ENCODE assay signal across 1 cellular context in the genomic region with DNA sequence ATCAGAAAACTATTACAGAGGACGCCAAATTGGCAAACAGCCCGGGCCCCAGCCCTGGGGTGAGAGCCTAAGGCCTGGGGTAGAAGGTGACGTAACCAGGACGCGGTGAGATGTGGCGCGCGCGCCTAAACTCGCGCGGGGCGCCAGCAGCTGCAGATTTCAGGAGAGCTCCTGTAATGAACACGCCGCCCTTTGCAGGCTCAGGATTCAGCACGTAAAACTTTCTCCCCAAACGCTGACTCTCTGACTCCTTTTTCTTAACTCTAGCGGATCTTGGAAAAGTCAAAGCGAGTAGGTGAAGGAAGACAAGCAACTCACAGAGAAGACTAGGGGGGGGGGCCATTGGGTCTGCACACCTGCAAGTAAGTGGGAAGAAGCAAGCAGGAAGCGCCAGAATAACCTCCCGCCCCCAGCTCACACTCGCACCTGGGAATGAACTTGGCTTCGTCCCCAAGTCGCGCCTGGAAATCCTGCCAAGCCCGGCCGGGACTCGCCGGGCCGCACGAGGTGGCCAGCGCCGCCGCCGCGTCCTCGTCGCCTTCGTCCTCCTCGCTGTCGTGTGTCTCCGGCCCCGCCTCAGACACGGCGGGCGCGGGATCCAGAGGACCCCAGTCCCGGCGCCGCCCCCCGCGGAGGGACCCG.
TF ChIP-seq lines count a peak whose summit lies in the region.

No MANE protein-coding gene starts in this region.

TF ChIP-seq in WTC11, 78 proteins besides CTCF, POLR2A, EP300 and RAD21 (continued from another document and continues in another):
- TF ChIP-seq EMX1 (CRISPR knock-in tag; IDR thresholded peaks at IDR 0.05) (no peak), SOX15 (CRISPR knock-in tag; IDR thresholded peaks at IDR 0.05) (no peak), ZNF396 (CRISPR knock-in tag; IDR thresholded peaks at IDR 0.05; ENCODE audit: borderline replicate concordance) (no peak), MXD4 (CRISPR knock-in tag; IDR thresholded peaks at IDR 0.05; ENCODE audit: borderline replicate concordance) (no peak), ESRRA (CRISPR knock-in tag; IDR thresholded peaks at IDR 0.05; ENCODE audit: borderline replicate concordance) (peak; percentile 60), E2F1 (CRISPR knock-in tag; IDR thresholded peaks at IDR 0.05) (peak; percentile 77; the same call in 1 of the 2 replicates), TCF7 (CRISPR knock-in tag; IDR thresholded peaks at IDR 0.05; ENCODE audit: low read depth) (peak; percentile 67; the same call in 1 of the 2 replicates), ZNF281 (CRISPR knock-in tag; IDR thresholded peaks at IDR 0.05) (peak; percentile 90), PRDM15 (CRISPR knock-in tag; IDR thresholded peaks at IDR 0.05) (peak; percentile 37; the same call in 1 of the 2 replicates), ZNF317 (CRISPR knock-in tag; IDR thresholded peaks at IDR 0.05; ENCODE audit: borderline replicate concordance, low read depth) (no peak), TEAD1 (CRISPR knock-in tag; IDR thresholded peaks at IDR 0.05) (no peak), NR3C1 (CRISPR knock-in tag; conservative IDR thresholded peaks at IDR 0.05; ENCODE audit: low read depth) (no peak), GRHL2 (CRISPR knock-in tag; IDR thresholded peaks at IDR 0.05; ENCODE audit: insufficient replicate concordance, severe bottlenecking) (no peak), SMAD3 (CRISPR knock-in tag; IDR thresholded peaks at IDR 0.05; ENCODE audit: borderline replicate concordance) (peak; percentile 78; the same call in 1 of the 2 replicates), FOXP1 (CRISPR knock-in tag; IDR thresholded peaks at IDR 0.05; ENCODE audit: borderline replicate concordance) (peak; percentile 95), FOXJ3 (CRISPR knock-in tag; IDR thresholded peaks at IDR 0.05; ENCODE audit: borderline replicate concordance) (no peak), JUN (CRISPR knock-in tag; IDR thresholded peaks at IDR 0.05) (no peak), HMGA2 (CRISPR knock-in tag; IDR thresholded peaks at IDR 0.05) (no peak), GABPB1 (CRISPR knock-in tag; IDR thresholded peaks at IDR 0.05) (no peak), USF2 (CRISPR knock-in tag; IDR thresholded peaks at IDR 0.05) (no peak), RELA (CRISPR knock-in tag; IDR thresholded peaks at IDR 0.05; ENCODE audit: borderline replicate concordance) (peak; percentile 94), TEAD4 (CRISPR knock-in tag; IDR thresholded peaks at IDR 0.05) (no peak), RORB (CRISPR knock-in tag; IDR thresholded peaks at IDR 0.05) (no peak), ZNF121 (CRISPR knock-in tag; IDR thresholded peaks at IDR 0.05) (no peak), KAT7 (CRISPR knock-in tag; IDR thresholded peaks at IDR 0.05; ENCODE audit: borderline replicate concordance) (no peak)
- TF ChIP-seq, protein P1, sequence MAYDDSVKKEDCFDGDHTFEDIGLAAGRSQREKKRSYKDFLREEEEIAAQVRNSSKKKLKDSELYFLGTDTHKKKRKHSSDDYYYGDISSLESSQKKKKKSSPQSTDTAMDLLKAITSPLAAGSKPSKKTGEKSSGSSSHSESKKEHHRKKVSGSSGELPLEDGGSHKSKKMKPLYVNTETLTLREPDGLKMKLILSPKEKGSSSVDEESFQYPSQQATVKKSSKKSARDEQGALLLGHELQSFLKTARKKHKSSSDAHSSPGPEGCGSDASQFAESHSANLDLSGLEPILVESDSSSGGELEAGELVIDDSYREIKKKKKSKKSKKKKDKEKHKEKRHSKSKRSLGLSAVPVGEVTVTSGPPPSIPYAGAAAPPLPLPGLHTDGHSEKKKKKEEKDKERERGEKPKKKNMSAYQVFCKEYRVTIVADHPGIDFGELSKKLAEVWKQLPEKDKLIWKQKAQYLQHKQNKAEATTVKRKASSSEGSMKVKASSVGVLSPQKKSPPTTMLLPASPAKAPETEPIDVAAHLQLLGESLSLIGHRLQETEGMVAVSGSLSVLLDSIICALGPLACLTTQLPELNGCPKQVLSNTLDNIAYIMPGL (CRISPR knock-in tag; IDR thresholded peaks at IDR 0.05), result 0 out of 2 replicates have a peak, but pooled peaks have one; percentile 82
- TF ChIP-seq, protein P2, sequence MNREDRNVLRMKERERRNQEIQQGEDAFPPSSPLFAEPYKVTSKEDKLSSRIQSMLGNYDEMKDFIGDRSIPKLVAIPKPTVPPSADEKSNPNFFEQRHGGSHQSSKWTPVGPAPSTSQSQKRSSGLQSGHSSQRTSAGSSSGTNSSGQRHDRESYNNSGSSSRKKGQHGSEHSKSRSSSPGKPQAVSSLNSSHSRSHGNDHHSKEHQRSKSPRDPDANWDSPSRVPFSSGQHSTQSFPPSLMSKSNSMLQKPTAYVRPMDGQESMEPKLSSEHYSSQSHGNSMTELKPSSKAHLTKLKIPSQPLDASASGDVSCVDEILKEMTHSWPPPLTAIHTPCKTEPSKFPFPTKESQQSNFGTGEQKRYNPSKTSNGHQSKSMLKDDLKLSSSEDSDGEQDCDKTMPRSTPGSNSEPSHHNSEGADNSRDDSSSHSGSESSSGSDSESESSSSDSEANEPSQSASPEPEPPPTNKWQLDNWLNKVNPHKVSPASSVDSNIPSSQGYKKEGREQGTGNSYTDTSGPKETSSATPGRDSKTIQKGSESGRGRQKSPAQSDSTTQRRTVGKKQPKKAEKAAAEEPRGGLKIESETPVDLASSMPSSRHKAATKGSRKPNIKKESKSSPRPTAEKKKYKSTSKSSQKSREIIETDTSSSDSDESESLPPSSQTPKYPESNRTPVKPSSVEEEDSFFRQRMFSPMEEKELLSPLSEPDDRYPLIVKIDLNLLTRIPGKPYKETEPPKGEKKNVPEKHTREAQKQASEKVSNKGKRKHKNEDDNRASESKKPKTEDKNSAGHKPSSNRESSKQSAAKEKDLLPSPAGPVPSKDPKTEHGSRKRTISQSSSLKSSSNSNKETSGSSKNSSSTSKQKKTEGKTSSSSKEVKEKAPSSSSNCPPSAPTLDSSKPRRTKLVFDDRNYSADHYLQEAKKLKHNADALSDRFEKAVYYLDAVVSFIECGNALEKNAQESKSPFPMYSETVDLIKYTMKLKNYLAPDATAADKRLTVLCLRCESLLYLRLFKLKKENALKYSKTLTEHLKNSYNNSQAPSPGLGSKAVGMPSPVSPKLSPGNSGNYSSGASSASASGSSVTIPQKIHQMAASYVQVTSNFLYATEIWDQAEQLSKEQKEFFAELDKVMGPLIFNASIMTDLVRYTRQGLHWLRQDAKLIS (CRISPR knock-in tag; IDR thresholded peaks at IDR 0.05; ENCODE audit: borderline replicate concordance), result peak; percentile 30; the same call in 1 of the 2 replicates
- TF ChIP-seq, protein P3, sequence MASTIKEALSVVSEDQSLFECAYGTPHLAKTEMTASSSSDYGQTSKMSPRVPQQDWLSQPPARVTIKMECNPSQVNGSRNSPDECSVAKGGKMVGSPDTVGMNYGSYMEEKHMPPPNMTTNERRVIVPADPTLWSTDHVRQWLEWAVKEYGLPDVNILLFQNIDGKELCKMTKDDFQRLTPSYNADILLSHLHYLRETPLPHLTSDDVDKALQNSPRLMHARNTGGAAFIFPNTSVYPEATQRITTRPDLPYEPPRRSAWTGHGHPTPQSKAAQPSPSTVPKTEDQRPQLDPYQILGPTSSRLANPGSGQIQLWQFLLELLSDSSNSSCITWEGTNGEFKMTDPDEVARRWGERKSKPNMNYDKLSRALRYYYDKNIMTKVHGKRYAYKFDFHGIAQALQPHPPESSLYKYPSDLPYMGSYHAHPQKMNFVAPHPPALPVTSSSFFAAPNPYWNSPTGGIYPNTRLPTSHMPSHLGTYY (CRISPR knock-in tag; IDR thresholded peaks at IDR 0.05), result no peak
- TF ChIP-seq, protein P4, sequence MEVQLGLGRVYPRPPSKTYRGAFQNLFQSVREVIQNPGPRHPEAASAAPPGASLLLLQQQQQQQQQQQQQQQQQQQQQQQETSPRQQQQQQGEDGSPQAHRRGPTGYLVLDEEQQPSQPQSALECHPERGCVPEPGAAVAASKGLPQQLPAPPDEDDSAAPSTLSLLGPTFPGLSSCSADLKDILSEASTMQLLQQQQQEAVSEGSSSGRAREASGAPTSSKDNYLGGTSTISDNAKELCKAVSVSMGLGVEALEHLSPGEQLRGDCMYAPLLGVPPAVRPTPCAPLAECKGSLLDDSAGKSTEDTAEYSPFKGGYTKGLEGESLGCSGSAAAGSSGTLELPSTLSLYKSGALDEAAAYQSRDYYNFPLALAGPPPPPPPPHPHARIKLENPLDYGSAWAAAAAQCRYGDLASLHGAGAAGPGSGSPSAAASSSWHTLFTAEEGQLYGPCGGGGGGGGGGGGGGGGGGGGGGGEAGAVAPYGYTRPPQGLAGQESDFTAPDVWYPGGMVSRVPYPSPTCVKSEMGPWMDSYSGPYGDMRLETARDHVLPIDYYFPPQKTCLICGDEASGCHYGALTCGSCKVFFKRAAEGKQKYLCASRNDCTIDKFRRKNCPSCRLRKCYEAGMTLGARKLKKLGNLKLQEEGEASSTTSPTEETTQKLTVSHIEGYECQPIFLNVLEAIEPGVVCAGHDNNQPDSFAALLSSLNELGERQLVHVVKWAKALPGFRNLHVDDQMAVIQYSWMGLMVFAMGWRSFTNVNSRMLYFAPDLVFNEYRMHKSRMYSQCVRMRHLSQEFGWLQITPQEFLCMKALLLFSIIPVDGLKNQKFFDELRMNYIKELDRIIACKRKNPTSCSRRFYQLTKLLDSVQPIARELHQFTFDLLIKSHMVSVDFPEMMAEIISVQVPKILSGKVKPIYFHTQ (CRISPR knock-in tag; IDR thresholded peaks at IDR 0.05), result no peak
- TF ChIP-seq, protein P5, sequence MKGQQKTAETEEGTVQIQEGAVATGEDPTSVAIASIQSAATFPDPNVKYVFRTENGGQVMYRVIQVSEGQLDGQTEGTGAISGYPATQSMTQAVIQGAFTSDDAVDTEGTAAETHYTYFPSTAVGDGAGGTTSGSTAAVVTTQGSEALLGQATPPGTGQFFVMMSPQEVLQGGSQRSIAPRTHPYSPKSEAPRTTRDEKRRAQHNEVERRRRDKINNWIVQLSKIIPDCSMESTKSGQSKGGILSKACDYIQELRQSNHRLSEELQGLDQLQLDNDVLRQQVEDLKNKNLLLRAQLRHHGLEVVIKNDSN (CRISPR knock-in tag; IDR thresholded peaks at IDR 0.05), result no peak
